Comparison of ENCODE assay signal across 10 cellular contexts in the genomic region with DNA sequence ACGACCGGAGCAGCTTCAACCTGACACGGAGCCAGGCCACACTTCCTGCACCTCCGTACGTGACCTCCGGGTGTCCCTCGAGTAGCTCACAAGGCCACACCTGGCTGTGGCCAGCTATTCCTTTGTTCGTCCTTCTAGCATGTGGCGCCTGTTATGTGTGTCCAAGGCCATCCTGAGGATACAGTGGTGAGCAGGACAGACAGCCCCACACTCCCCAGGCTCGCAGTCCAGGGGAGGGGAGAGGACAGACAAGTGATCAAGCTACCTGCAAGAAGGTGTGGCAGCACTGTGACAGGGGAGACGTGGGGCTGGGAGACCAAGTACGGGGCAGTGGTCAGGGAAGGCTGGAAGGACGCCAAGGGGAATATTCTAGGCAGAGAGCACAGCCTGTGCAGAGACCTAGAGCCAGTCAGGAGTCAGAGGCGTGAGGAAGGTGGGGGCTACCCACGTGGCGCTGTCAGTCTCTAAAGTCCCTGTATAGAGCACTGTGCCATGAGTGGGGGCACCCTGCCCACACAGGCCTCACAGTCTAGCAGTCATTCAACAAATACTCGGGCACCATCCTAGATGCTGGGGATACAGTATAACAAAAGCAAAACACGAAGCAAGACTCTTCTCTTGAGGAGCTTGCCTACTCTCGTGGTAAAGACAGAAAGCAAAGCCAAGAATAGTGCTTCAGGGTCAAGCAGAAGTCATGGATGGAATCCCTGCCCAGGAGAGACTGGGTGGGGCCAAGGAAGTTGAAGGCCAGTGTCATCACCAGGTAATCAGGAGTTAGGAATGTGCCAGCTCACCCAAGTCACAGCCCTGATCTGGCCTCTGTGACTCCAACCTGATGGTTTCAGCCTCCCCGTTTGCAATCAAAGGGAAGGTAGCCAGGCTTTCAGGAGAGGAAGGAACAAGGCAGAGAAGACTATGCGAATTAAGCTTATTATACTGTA. TPM values are rescaled to one million over a fixed set of nuclear protein-coding genes. Genes with fewer than 3 reads are reported as not detected.
DNase-seq lines count a peak whose midpoint lies in the region; ATAC-seq, FAIRE-seq and TF ChIP-seq lines count a peak whose summit lies in the region.
"Had no signal": no experiment of that assay in that cellular context is flagged by ENCODE, and none has a peak within 500 bp of the region (broad histone marks: within the 10 kb centered on the region; RNA-seq: fewer than 3 reads in every experiment).

No MANE protein-coding gene starts in this region.

- H3K9me3 Mint-ChIP-seq in stimulated activated effector memory CD8-positive, alpha-beta T cell treated with anti-CD3 and anti-CD28 coated beads, Interleukin-12 subunit alpha, Interleukin-12 subunit beta, amount 100 ng/mL, for 72 hours, result no peaks in the 10 kb centered on the region

- no peaks in the 10 kb centered on the region for H3K36me3 Mint-ChIP-seq in stimulated activated effector memory CD8-positive, alpha-beta T cell treated with anti-CD3 and anti-CD28 coated beads, Interleukin-12 subunit alpha, Interleukin-12 subunit beta, amount 100 ng/mL, for 72 hours

- no peaks in the 10 kb centered on the region for H3K36me3 ChIP-seq in PC-9 (ENCODE audit: low read depth)

- H3K27ac Mint-ChIP-seq in stimulated activated effector memory CD8-positive, alpha-beta T cell treated with anti-CD3 and anti-CD28 coated beads, Interleukin-12 subunit alpha, Interleukin-12 subunit beta, amount 100 ng/mL, for 72 hours, result peak overlapping the region; percentile 57

- TF ChIP-seq CTCF in PC-9 (conservative IDR thresholded peaks at IDR 0.05), result peak; percentile 44
- no peak for TF ChIP-seq CTCF in foreskin keratinocyte (conservative IDR thresholded peaks at IDR 0.05)

- H2AFZ ChIP-seq in PC-9, result peak overlapping the region; percentile 41; the same call in 1 of the 2 replicates

- peak overlapping the region; percentile 36; the same call in 1 of the 2 replicates for H3K4me3 ChIP-seq in PC-9

- intact Hi-C loops in PC-9 (cut with micrococcal nuclease; ENCODE audit: unreplicated experiment), result loop anchor here (1.0 kb wide), 3 partner anchors 7 to 105 kb away; no protein-coding TSS in a partner anchor

- FAIRE-seq in H54 (lab: Jason Lieb, UNC), result peak; percentile 30

- DNase-seq in H54 (ENCODE audit: insufficient read length, low spot score) (peak; percentile 80), PC-9 (peak; percentile 90 to 94), foreskin keratinocyte (peak; percentile 82 to 92), DMS79 (lab: John Stamatoyannopoulos, UW) (no peak)
- no peak for DNase-seq in stimulated activated effector memory CD8-positive, alpha-beta T cell treated with anti-CD3 and anti-CD28 coated beads, Interleukin-12 subunit alpha, Interleukin-12 subunit beta, amount 100 ng/mL, for 72 hours (ENCODE audit: low spot score in 2 of 2)
- DNase-seq: activated T-cell treated with anti-CD3 and anti-CD28 coated beads for 4 hours had no signal

- POLR2A ChIA-PET in PC-9 (lab: Charles Lee; ENCODE audit: unreplicated experiment), result interaction anchor here (0.5 to 1.4 kb wide), 12 partner anchors 14 to 314 kb away, joined by 3 to 7 read pairs (median 4); a partner anchor contains a TSS

- peaks cover 21% of the 10 kb centered on the region for H3K4me1 Mint-ChIP-seq in stimulated activated effector memory CD8-positive, alpha-beta T cell treated with anti-CD3 and anti-CD28 coated beads, Interleukin-12 subunit alpha, Interleukin-12 subunit beta, amount 100 ng/mL, for 72 hours

- H3K4me2 ChIP-seq in PC-9, result peak overlapping the region; percentile 73

- peaks cover 47% of the 10 kb centered on the region for H3F3A ChIP-seq in PC-9 (ENCODE audit: insufficient read depth, low read depth)

- H3K79me2 ChIP-seq in PC-9 (ENCODE audit: low read depth), result 0 out of 2 replicates have a peak, but pooled peaks cover 3% of the 10 kb centered on the region

- CTCF ChIA-PET in PC-9 (lab: Charles Lee), result interaction anchor here (0.5 to 2.6 kb wide), 6 partner anchors 16 to 246 kb away, joined by 3 to 12 read pairs (median 5); no protein-coding TSS in a partner anchor

- H3K9me3 ChIP-seq in PC-9 (ENCODE audit: insufficient read depth, low read depth), result no peaks in the 10 kb centered on the region

- ATAC-seq in foreskin keratinocyte (peak; percentile 83), HG02938 (IDR thresholded peaks at IDR 0.05; ENCODE audit: unreplicated experiment) (no peak), HG02852 (IDR thresholded peaks at IDR 0.05; ENCODE audit: unreplicated experiment) (no peak)
- peak; percentile 14 for ATAC-seq in stimulated activated effector memory CD8-positive, alpha-beta T cell treated with anti-CD3 and anti-CD28 coated beads, Interleukin-12 subunit alpha, Interleukin-12 subunit beta, amount 100 ng/mL, for 72 hours

- H3K4me1 ChIP-seq in PC-9 (replicated peaks; ENCODE audit: insufficient read depth) (peaks cover 79% of the 10 kb centered on the region), foreskin keratinocyte (peaks cover 38% of the 10 kb centered on the region)

- no peak for TF ChIP-seq POLR2A in H54 (IDR thresholded peaks at IDR 0.05; ENCODE audit: low read depth, low read length)

- H3K9me2 ChIP-seq in PC-9 (ENCODE audit: insufficient read depth), result no peaks in the 10 kb centered on the region

- H4K20me1 ChIP-seq in PC-9 (ENCODE audit: insufficient read depth), result no peaks in the 10 kb centered on the region

- no TSS peak for BruUV-seq in PC-9 (replicated peaks; lab: Mats Ljungman, UMichigan)

- no peak overlapping the region for H3K4me3 Mint-ChIP-seq in stimulated activated effector memory CD8-positive, alpha-beta T cell treated with anti-CD3 and anti-CD28 coated beads, Interleukin-12 subunit alpha, Interleukin-12 subunit beta, amount 100 ng/mL, for 72 hours

- peak overlapping the region; percentile 100 for H3K27ac ChIP-seq in PC-9
- peak overlapping the region; percentile 57 for H3K27ac ChIP-seq in foreskin keratinocyte
- H3K27ac ChIP-seq: HL-60 had no signal

- H3K27me3 ChIP-seq in PC-9 (ENCODE audit: insufficient read depth, low read depth) (no peaks in the 10 kb centered on the region), foreskin keratinocyte (no peaks in the 10 kb centered on the region)

RNA-seq across cellular contexts. Expression of a gene that starts 58.6 kb away (rescaled TPM):
- total RNA-seq in PC-9 (2021), result 66.6 and 87.5 TPM in 2 replicates
- total RNA-seq in foreskin keratinocyte, result 17.2 and 22.2 TPM in 2 replicates
- 18.1 and 22.8 TPM in 2 replicates for polyA plus RNA-seq in foreskin keratinocyte
- total RNA-seq: T-helper 1 cell treated with Interleukin-12 subunit alpha and Interleukin-12 subunit beta and Interleukin-4 antibody, amounts not matched to agents 30 ng/mL and 1 ng/mL, for 36 hours had no signal

Comparison
In these comparisons a context has a peak if more than half of its experiments do, and no peak if none do; other contexts are left out.
1. DNase-seq: peak in H54 (single experiment), PC-9 (2 of 2) and foreskin keratinocyte (2 of 2); none in stimulated activated effector memory CD8-positive, alpha-beta T cell treated with anti-CD3 and anti-CD28 coated beads, Interleukin-12 subunit alpha, Interleukin-12 subunit beta, amount 100 ng/mL, for 72 hours (0 of 2) and DMS79 (single experiment).
2. ATAC-seq: peak in foreskin keratinocyte (single experiment) and stimulated activated effector memory CD8-positive, alpha-beta T cell treated with anti-CD3 and anti-CD28 coated beads, Interleukin-12 subunit alpha, Interleukin-12 subunit beta, amount 100 ng/mL, for 72 hours (single experiment); none in HG02938 (single experiment) and HG02852 (single experiment).